Comparison of ENCODE assay signal across 1 cellular context in the genomic region with DNA sequence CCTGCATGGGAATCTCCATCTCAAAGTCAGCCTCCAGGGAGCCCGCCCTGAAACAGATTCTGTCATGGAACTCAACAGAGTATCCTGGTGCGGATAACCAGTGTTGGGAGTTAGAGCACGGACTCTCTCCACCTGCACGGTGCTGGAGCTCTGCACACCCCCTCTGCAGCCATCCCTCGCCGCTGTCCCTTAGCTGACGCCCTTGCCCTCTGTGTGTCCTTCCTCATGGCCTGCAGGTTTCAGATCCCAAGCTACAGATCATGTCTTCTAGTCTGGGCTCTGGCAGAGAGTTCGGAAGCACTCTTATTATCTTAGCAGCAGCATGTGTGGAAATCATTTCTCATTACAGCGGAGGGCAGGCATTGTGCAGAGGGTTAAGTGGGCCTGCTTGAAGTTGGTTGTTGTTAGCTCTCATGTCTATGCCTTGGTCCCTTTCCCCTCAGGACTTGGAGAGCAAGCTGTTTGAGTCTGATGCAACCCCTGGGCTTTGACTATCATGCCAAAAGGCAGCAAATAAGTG.
TF ChIP-seq lines count a peak whose summit lies in the region.

No MANE protein-coding gene starts in this region.

TF ChIP-seq in K562, 482 proteins besides CTCF, POLR2A, EP300 and RAD21:
- TF ChIP-seq BDP1 (IDR thresholded peaks at IDR 0.05; ENCODE audit: insufficient read depth, insufficient read length) (no peak), ZNF3 (CRISPR knock-in tag; IDR thresholded peaks at IDR 0.05) (no peak), MAFG (tag; conservative IDR thresholded peaks at IDR 0.05) (no peak), ZBTB8A (IDR thresholded peaks at IDR 0.05; ENCODE audit: partially characterized antibody) (no peak), ZNF347 (CRISPR knock-in tag; IDR thresholded peaks at IDR 0.05; ENCODE audit: low read depth) (no peak), LEF1 (IDR thresholded peaks at IDR 0.05) (no peak), MCM7 (IDR thresholded peaks at IDR 0.05) (no peak), ZNF23 (CRISPR knock-in tag; IDR thresholded peaks at IDR 0.05) (no peak), GABPB2 (CRISPR knock-in tag; conservative IDR thresholded peaks at IDR 0.05) (no peak), CBX2 (IDR thresholded peaks at IDR 0.05; ENCODE audit: insufficient read depth, low read length, poor library complexity, severe bottlenecking) (no peak), ETV6 (IDR thresholded peaks at IDR 0.05; ENCODE audit: borderline replicate concordance in 1 of 2, low read depth in 2 of 2, low read length in 1 of 2) (no peak), ETV6 (CRISPR knock-in tag; IDR thresholded peaks at IDR 0.05; ENCODE audit: borderline replicate concordance) (no peak), ZBTB7A (IDR thresholded peaks at IDR 0.05; ENCODE audit: borderline replicate concordance, control insufficient read depth, low read depth, low read length) (no peak), CBX5 (IDR thresholded peaks at IDR 0.05; ENCODE audit: borderline replicate concordance, low read depth) (no peak), TEAD4 (IDR thresholded peaks at IDR 0.05; ENCODE audit: low read length) (no peak), TEAD4 (CRISPR knock-in tag; IDR thresholded peaks at IDR 0.05; ENCODE audit: borderline replicate concordance) (no peak), ZNF778 (CRISPR knock-in tag; IDR thresholded peaks at IDR 0.05) (no peak), POLR3G (IDR thresholded peaks at IDR 0.05; ENCODE audit: extremely low read depth, insufficient read length, insufficient replicate concordance) (no peak), MEIS2 (IDR thresholded peaks at IDR 0.05; ENCODE audit: partially characterized antibody) (no peak), ZNF76 (CRISPR knock-in tag; IDR thresholded peaks at IDR 0.05; ENCODE audit: borderline replicate concordance) (no peak)
- TF ChIP-seq, protein P1, sequence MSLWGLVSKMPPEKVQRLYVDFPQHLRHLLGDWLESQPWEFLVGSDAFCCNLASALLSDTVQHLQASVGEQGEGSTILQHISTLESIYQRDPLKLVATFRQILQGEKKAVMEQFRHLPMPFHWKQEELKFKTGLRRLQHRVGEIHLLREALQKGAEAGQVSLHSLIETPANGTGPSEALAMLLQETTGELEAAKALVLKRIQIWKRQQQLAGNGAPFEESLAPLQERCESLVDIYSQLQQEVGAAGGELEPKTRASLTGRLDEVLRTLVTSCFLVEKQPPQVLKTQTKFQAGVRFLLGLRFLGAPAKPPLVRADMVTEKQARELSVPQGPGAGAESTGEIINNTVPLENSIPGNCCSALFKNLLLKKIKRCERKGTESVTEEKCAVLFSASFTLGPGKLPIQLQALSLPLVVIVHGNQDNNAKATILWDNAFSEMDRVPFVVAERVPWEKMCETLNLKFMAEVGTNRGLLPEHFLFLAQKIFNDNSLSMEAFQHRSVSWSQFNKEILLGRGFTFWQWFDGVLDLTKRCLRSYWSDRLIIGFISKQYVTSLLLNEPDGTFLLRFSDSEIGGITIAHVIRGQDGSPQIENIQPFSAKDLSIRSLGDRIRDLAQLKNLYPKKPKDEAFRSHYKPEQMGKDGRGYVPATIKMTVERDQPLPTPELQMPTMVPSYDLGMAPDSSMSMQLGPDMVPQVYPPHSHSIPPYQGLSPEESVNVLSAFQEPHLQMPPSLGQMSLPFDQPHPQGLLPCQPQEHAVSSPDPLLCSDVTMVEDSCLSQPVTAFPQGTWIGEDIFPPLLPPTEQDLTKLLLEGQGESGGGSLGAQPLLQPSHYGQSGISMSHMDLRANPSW (CRISPR knock-in tag; IDR thresholded peaks at IDR 0.05) = no peak
TF ChIP-seq in K562: peak in this region for 0.
